8 cellular contexts compared by ENCODE assay signal in genomic region chr4:20252656-20253271, GRCh38. TPM values are rescaled to one million over a fixed set of nuclear protein-coding genes. Genes with fewer than 3 reads are reported as not detected.
DNase-seq lines count a peak whose midpoint lies in the region; ATAC-seq and TF ChIP-seq lines count a peak whose summit lies in the region.

No MANE protein-coding gene starts in this region.

- H3K27me3 ChIP-seq in H7 (ENCODE audit: control insufficient read depth, insufficient read depth, low read length) (peaks cover 67% of the 10 kb centered on the region), iPS-18a (ENCODE audit: control insufficient read depth, insufficient read depth, low read length) (peaks cover 73% of the 10 kb centered on the region)

- H3K9me3 Mint-ChIP-seq in activated naive CD8-positive, alpha-beta T cell (ENCODE audit: low read depth), result no peaks in the 10 kb centered on the region
- no peaks in the 10 kb centered on the region for H3K9me3 Mint-ChIP-seq in stimulated activated naive B cell treated with anti-CD40 and anti-IgM and Interleukin-4, amounts not matched to agents 10 μg/mL and 1 μg/mL and 100 μg/mL, for 72 hours

- ATAC-seq in stimulated activated naive B cell treated with anti-CD40 and anti-IgM and Interleukin-4, amounts not matched to agents 10 μg/mL and 1 μg/mL and 100 μg/mL, for 72 hours (replicated peaks), result no peak
- ATAC-seq in HG03196 (IDR thresholded peaks at IDR 0.05; ENCODE audit: unreplicated experiment), result no peak

- peaks cover 10% of the 10 kb centered on the region for H3K4me1 Mint-ChIP-seq in activated naive CD8-positive, alpha-beta T cell (ENCODE audit: low read depth)
- peaks cover 12 to 40% of the 10 kb centered on the region in 2 donors for H3K4me1 Mint-ChIP-seq in stimulated activated naive B cell treated with anti-CD40 and anti-IgM and Interleukin-4, amounts not matched to agents 10 μg/mL and 1 μg/mL and 100 μg/mL, for 72 hours

- peaks cover 29% of the 10 kb centered on the region for H3K27me3 Mint-ChIP-seq in activated naive CD8-positive, alpha-beta T cell
- H3K27me3 Mint-ChIP-seq in stimulated activated naive B cell treated with anti-CD40 and anti-IgM and Interleukin-4, amounts not matched to agents 10 μg/mL and 1 μg/mL and 100 μg/mL, for 72 hours, result peaks cover 49 to 58% of the 10 kb centered on the region in 2 donors

- no peak overlapping the region for H3K9ac ChIP-seq in iPS-18a (ENCODE audit: low read length)

- H3K4me3 ChIP-seq in AG09309 (ENCODE audit: control insufficient read depth, low read depth, low read length) (peak overlapping the region; percentile 87), H7 (ENCODE audit: insufficient read depth, low read depth, low read length) (peak overlapping the region; percentile 63), iPS-18a (ENCODE audit: low read length) (peak overlapping the region; percentile 76)

- H3K36me3 ChIP-seq in H7 (replicated peaks; ENCODE audit: control insufficient read depth, insufficient read depth, low read length) (no peaks in the 10 kb centered on the region), iPS-18a (ENCODE audit: control insufficient read depth, low read depth, low read length) (no peaks in the 10 kb centered on the region)

- DNase-seq in AG09309 (ENCODE audit: low read depth), result no peak
- peak; percentile 62 for DNase-seq in H7
- DNase-seq in stimulated activated naive B cell treated with anti-CD40 and anti-IgM and Interleukin-4, amounts not matched to agents 10 μg/mL and 1 μg/mL and 100 μg/mL, for 72 hours, result no peak
- DNase-seq in kidney glomerular epithelial cell (lab: John Stamatoyannopoulos, UW), result no peak
- DNase-seq in ureter (ENCODE audit: low spot score), result no peak

- H3K27ac Mint-ChIP-seq in activated naive CD8-positive, alpha-beta T cell, result no peak overlapping the region
- no peak overlapping the region for H3K27ac Mint-ChIP-seq in stimulated activated naive B cell treated with anti-CD40 and anti-IgM and Interleukin-4, amounts not matched to agents 10 μg/mL and 1 μg/mL and 100 μg/mL, for 72 hours

- peaks cover 13% of the 10 kb centered on the region for H3K4me1 ChIP-seq in iPS-18a (ENCODE audit: control insufficient read depth, low read depth, low read length)

- H3K9me3 ChIP-seq in iPS-18a (ENCODE audit: control insufficient read depth, low read depth, low read length), result no peaks in the 10 kb centered on the region

- H3K27ac ChIP-seq in iPS-18a (ENCODE audit: low read length), result no peak overlapping the region

- no peak for TF ChIP-seq CTCF in AG09309 (IDR thresholded peaks at IDR 0.05; ENCODE audit: control insufficient read depth, insufficient read depth, low read depth, low read length, missing control alignments)

- no peaks in the 10 kb centered on the region for H3K36me3 Mint-ChIP-seq in activated naive CD8-positive, alpha-beta T cell
- no peaks in the 10 kb centered on the region for H3K36me3 Mint-ChIP-seq in stimulated activated naive B cell treated with anti-CD40 and anti-IgM and Interleukin-4, amounts not matched to agents 10 μg/mL and 1 μg/mL and 100 μg/mL, for 72 hours

- peak overlapping the region; percentile 65 for H3K4me3 Mint-ChIP-seq in activated naive CD8-positive, alpha-beta T cell
- H3K4me3 Mint-ChIP-seq in stimulated activated naive B cell treated with anti-CD40 and anti-IgM and Interleukin-4, amounts not matched to agents 10 μg/mL and 1 μg/mL and 100 μg/mL, for 72 hours, result peak overlapping the region; percentile 52 to 71

RNA-seq across cellular contexts. Expression of gene SLIT2, which starts 1.1 kb away (rescaled TPM):
- 1.7 and 2.0 TPM in 2 replicates for total RNA-seq in H7 (2014; rRNA removed; shearing (Covaris generic))
- 38.1 TPM for total RNA-seq in ureter

Comparison
In these comparisons a context has a peak if more than half of its experiments do, and no peak if none do; other contexts are left out.
1. RNA of gene SLIT2, which starts 1.1 kb away (total RNA-seq): 38.1 TPM in ureter (single experiment); 1.7 to 2.0 TPM in H7; every median in the first group is over 10 times any median in the second.
2. Peak in every context shown above with its lines, with median percentiles within 50 percentile points of each other: H3K4me3 ChIP-seq.